ENCODE assay signal across 14 cellular contexts in genomic region chr22:49751318-49751967, GRCh38.
"Had no signal": no experiment of that assay in that cellular context is flagged by ENCODE, and none has a peak within 500 bp of the region (broad histone marks: within the 10 kb centered on the region; RNA-seq: fewer than 3 reads in every experiment).

No MANE protein-coding gene starts in this region.

- H3K4me1 Mint-ChIP-seq: immature natural killer cell had no signal

- H3K27ac Mint-ChIP-seq: activated naive CD8-positive, alpha-beta T cell; immature natural killer cell; stimulated activated naive CD8-positive, alpha-beta T cell treated with anti-CD3 and anti-CD28 coated beads, Interleukin-15, Interleukin-2, amounts not matched to agents 100 ng/mL and 50 ng/mL, for 24 hours had no signal

- H3K4me3 ChIP-seq: colonic mucosa, sigmoid colon, spleen had no signal

- H3K4me3 Mint-ChIP-seq: activated naive CD8-positive, alpha-beta T cell; immature natural killer cell; stimulated activated naive CD8-positive, alpha-beta T cell treated with anti-CD3 and anti-CD28 coated beads, Interleukin-15, Interleukin-2, amounts not matched to agents 100 ng/mL and 50 ng/mL, for 24 hours had no signal

- DNase-seq: activated CD4-positive, alpha-beta T cell treated with anti-CD3 and anti-CD28 coated beads for 1 hour; activated CD4-positive, alpha-beta T cell treated with anti-CD3 and anti-CD28 coated beads, Interleukin-2, amount 50 U/mL, for 4 hours; amniotic stem cell; colonic mucosa; effector CD8-positive, alpha-beta T cell; foreskin keratinocyte; immature natural killer cell; left cardiac atrium; midbrain; sigmoid colon; spleen; T-helper 1 cell had no signal

- ATAC-seq: foreskin keratinocyte, left cardiac atrium had no signal

- H3K27ac ChIP-seq: colonic mucosa, foreskin keratinocyte, sigmoid colon, spleen had no signal

- H3K4me1 ChIP-seq: colonic mucosa, foreskin keratinocyte, sigmoid colon, spleen had no signal

- H3K27me3 ChIP-seq: colonic mucosa, foreskin keratinocyte had no signal

- H3K36me3 ChIP-seq: colonic mucosa, sigmoid colon, spleen had no signal

- H3K9me3 ChIP-seq: colonic mucosa had no signal

- H3K27me3 Mint-ChIP-seq: activated naive CD8-positive, alpha-beta T cell had no signal
